In the genomic region with DNA sequence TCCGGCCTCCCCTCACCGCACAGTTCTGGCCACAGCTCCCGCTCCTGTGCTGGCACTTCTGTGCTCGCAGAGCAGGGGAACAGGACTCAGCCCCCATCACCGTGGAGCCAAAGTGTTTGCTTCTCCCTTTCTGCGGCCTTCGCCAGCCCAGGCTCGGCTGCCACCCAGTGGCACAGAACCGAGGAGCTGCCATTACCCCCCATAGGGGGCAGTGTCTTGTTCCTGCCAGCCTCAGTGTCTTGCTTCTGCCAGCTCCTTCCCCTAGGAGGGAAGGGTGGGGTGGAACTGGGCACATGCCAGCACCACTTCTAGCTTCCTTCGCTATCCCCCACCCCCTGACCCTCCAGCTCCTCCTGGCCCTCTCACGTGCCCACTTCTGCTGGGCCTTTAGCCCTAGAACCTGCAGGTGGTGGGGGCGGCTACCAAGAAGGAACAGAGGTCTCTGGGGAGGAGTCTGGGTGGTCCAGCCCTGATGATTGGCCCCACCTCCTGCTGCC, we compare ENCODE assay signal across 1 cellular context.
TF ChIP-seq lines count a peak whose summit lies in the region.

No MANE protein-coding gene starts in this region.

TF ChIP-seq in K562, 482 proteins besides CTCF, POLR2A, EP300 and RAD21:
- no peak for TF ChIP-seq CHD4 (IDR thresholded peaks at IDR 0.05; ENCODE audit: insufficient read depth, insufficient replicate concordance, low read depth, low read length, poor library complexity, severe bottlenecking)
- TF ChIP-seq, protein P1, sequence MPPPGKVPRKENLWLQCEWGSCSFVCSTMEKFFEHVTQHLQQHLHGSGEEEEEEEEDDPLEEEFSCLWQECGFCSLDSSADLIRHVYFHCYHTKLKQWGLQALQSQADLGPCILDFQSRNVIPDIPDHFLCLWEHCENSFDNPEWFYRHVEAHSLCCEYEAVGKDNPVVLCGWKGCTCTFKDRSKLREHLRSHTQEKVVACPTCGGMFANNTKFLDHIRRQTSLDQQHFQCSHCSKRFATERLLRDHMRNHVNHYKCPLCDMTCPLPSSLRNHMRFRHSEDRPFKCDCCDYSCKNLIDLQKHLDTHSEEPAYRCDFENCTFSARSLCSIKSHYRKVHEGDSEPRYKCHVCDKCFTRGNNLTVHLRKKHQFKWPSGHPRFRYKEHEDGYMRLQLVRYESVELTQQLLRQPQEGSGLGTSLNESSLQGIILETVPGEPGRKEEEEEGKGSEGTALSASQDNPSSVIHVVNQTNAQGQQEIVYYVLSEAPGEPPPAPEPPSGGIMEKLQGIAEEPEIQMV (tag; conservative IDR thresholded peaks at IDR 0.05; ENCODE audit: low read depth) = no peak
- TF ChIP-seq CREB3L1 (IDR thresholded peaks at IDR 0.05; ENCODE audit: borderline replicate concordance, low read depth) = no peak
- TF ChIP-seq POLR2G (IDR thresholded peaks at IDR 0.05; ENCODE audit: low read depth, low read length) = peak; percentile 67
- TF ChIP-seq ZNF408 (CRISPR knock-in tag; IDR thresholded peaks at IDR 0.05; ENCODE audit: low read depth) = no peak
- TF ChIP-seq GATAD2A (IDR thresholded peaks at IDR 0.05) = no peak
- peak; percentile 49; the same call in 1 of the 2 replicates for TF ChIP-seq RBFOX2 (IDR thresholded peaks at IDR 0.05; ENCODE audit: low read depth, low read length)
- no peak for TF ChIP-seq ELF1 (tag; IDR thresholded peaks at IDR 0.05)
